10 cellular contexts compared by ENCODE assay signal in the genomic region with DNA sequence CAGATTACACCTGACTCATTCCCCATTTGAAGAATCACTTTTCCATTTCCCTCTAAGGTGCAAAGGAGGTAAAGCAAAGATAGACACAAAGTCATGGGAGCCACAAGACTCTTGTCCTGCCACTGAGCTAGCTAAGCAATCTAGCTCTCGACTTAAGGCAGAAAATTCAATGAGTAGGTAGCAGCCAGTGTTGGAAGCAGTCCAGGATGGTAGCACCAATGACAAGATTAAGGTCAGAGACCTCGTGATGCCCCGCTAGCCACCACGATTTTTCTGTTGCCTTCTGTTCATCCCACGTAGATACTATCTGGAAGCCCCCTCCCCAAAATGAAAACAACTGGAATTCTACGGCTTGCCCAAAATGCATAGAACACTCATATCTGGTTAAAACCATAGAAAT. TPM values are rescaled to one million over a fixed set of nuclear protein-coding genes. Genes with fewer than 3 reads are reported as not detected.
A peak's percentile ranks its signal among the peaks of the same experiment; 100 is the strongest.
DNase-seq lines count a peak whose midpoint lies in the region; ATAC-seq and TF ChIP-seq lines count a peak whose summit lies in the region.
"Had no signal": no experiment of that assay in that cellular context is flagged by ENCODE, and none has a peak within 500 bp of the region (broad histone marks: within the 10 kb centered on the region; RNA-seq: fewer than 3 reads in every experiment).

No MANE protein-coding gene starts in this region.

- H3K4me3 Mint-ChIP-seq in activated T-helper 2 cell treated with anti-CD3 and anti-CD28 coated beads, Interferon-gamma antibody, Interleukin-2, Interleukin-4, amounts not matched to agents 10 μg/mL and 5 μg/mL and 100 μg/mL, durations not matched to agents 14 hours and 24 hours and 36 hours (ENCODE audit: low read depth), result peak overlapping the region; percentile 88
- H3K4me3 Mint-ChIP-seq in memory B cell, result peak overlapping the region; percentile 92
- H3K4me3 Mint-ChIP-seq in chondrocyte (ENCODE audit: unreplicated experiment), result no peak overlapping the region

- H3K4me1 Mint-ChIP-seq in activated T-helper 2 cell treated with anti-CD3 and anti-CD28 coated beads, Interferon-gamma antibody, Interleukin-2, Interleukin-4, amounts not matched to agents 10 μg/mL and 5 μg/mL and 100 μg/mL, durations not matched to agents 14 hours and 24 hours and 36 hours (ENCODE audit: low read depth), result peaks cover 58% of the 10 kb centered on the region
- peaks cover 51% of the 10 kb centered on the region for H3K4me1 Mint-ChIP-seq in memory B cell
- H3K4me1 Mint-ChIP-seq in chondrocyte (ENCODE audit: low read depth), result peaks cover 26% of the 10 kb centered on the region

- H3K36me3 Mint-ChIP-seq in activated T-helper 2 cell treated with anti-CD3 and anti-CD28 coated beads, Interferon-gamma antibody, Interleukin-2, Interleukin-4, amounts not matched to agents 10 μg/mL and 5 μg/mL and 100 μg/mL, durations not matched to agents 14 hours and 24 hours and 36 hours (ENCODE audit: low read depth), result peaks cover 54% of the 10 kb centered on the region
- H3K36me3 Mint-ChIP-seq in memory B cell, result peaks cover 21% of the 10 kb centered on the region
- peaks cover 9% of the 10 kb centered on the region for H3K36me3 Mint-ChIP-seq in chondrocyte (ENCODE audit: low read depth)

- peaks cover 23% of the 10 kb centered on the region for H3K36me3 ChIP-seq in left ventricle myocardium inferior
- H3K36me3 ChIP-seq in right atrium auricular region, result peaks cover 19% of the 10 kb centered on the region
- H3K36me3 ChIP-seq in vagina, result peaks cover 0 to 15% of the 10 kb centered on the region in 2 donors

- H3K27ac ChIP-seq in left ventricle myocardium inferior (replicated peaks) (peak overlapping the region; percentile 92), right atrium auricular region (no peak overlapping the region), vagina (no peak overlapping the region)

- intact Hi-C loops in left ventricle myocardium inferior (cut with micrococcal nuclease) (no loop called here), vagina (cut with DNase I) (no loop called here)
- intact Hi-C loops in activated T-helper 2 cell treated with anti-CD3 and anti-CD28 coated beads, Interferon-gamma antibody, Interleukin-2, Interleukin-4, amounts not matched to agents 10 μg/mL and 5 μg/mL and 100 μg/mL, durations not matched to agents 14 hours and 24 hours and 36 hours (cut with micrococcal nuclease), result loop anchor here (2.0 to 10.0 kb wide), 2 partner anchors 16 to 216 kb away; a partner anchor contains a TSS

- no peak for ATAC-seq in memory B cell (ENCODE audit: low read depth)

- no peak for TF ChIP-seq CTCF in left ventricle myocardium inferior (IDR thresholded peaks at IDR 0.05; ENCODE audit: borderline replicate concordance)
- no peak for TF ChIP-seq CTCF in right atrium auricular region (IDR thresholded peaks at IDR 0.05)
- TF ChIP-seq CTCF in vagina (IDR thresholded peaks at IDR 0.05), result no peak
- no peak for TF ChIP-seq CTCF in chondrocyte (IDR thresholded peaks at IDR 0.05)

- H3K27me3 ChIP-seq in left ventricle myocardium inferior (ENCODE audit: low read depth) (no peaks in the 10 kb centered on the region), right atrium auricular region (no peaks in the 10 kb centered on the region), vagina (no peaks in the 10 kb centered on the region)

- no peaks in the 10 kb centered on the region for H3K27me3 Mint-ChIP-seq in activated T-helper 2 cell treated with anti-CD3 and anti-CD28 coated beads, Interferon-gamma antibody, Interleukin-2, Interleukin-4, amounts not matched to agents 10 μg/mL and 5 μg/mL and 100 μg/mL, durations not matched to agents 14 hours and 24 hours and 36 hours (ENCODE audit: low read depth)
- H3K27me3 Mint-ChIP-seq in memory B cell (no peaks in the 10 kb centered on the region), chondrocyte (ENCODE audit: low read depth) (no peaks in the 10 kb centered on the region)

- H3K27ac Mint-ChIP-seq in activated T-helper 2 cell treated with anti-CD3 and anti-CD28 coated beads, Interferon-gamma antibody, Interleukin-2, Interleukin-4, amounts not matched to agents 10 μg/mL and 5 μg/mL and 100 μg/mL, durations not matched to agents 14 hours and 24 hours and 36 hours, result peak overlapping the region; percentile 86
- H3K27ac Mint-ChIP-seq in memory B cell (peak overlapping the region; percentile 75), chondrocyte (ENCODE audit: unreplicated experiment) (no peak overlapping the region)

- no peaks in the 10 kb centered on the region for H3K9me3 ChIP-seq in left ventricle myocardium inferior (replicated peaks)
- H3K9me3 ChIP-seq in right atrium auricular region, result no peaks in the 10 kb centered on the region
- H3K9me3 ChIP-seq in vagina, result no peaks in the 10 kb centered on the region

- H3K4me3 ChIP-seq in left ventricle myocardium inferior (peak overlapping the region; percentile 81), right atrium auricular region (no peak overlapping the region), vagina (peak overlapping the region; percentile 61 to 73)

- H3K9me3 Mint-ChIP-seq in activated T-helper 2 cell treated with anti-CD3 and anti-CD28 coated beads, Interferon-gamma antibody, Interleukin-2, Interleukin-4, amounts not matched to agents 10 μg/mL and 5 μg/mL and 100 μg/mL, durations not matched to agents 14 hours and 24 hours and 36 hours, result no peaks in the 10 kb centered on the region
- no peaks in the 10 kb centered on the region for H3K9me3 Mint-ChIP-seq in memory B cell
- H3K9me3 Mint-ChIP-seq in chondrocyte (ENCODE audit: low read depth), result no peaks in the 10 kb centered on the region

- TF ChIP-seq POLR2A in vagina (IDR thresholded peaks at IDR 0.05), result no peak

- peaks cover 35% of the 10 kb centered on the region for H3K4me1 ChIP-seq in left ventricle myocardium inferior
- peaks cover 0 to 22% of the 10 kb centered on the region in 2 donors for H3K4me1 ChIP-seq in right atrium auricular region
- peaks cover 33% of the 10 kb centered on the region for H3K4me1 ChIP-seq in vagina

- no peak for DNase-seq in left ventricle myocardium inferior
- no peak for DNase-seq in right atrium auricular region (ENCODE audit: low spot score)
- no peak for DNase-seq in activated T-helper 2 cell treated with anti-CD3 and anti-CD28 coated beads, Interferon-gamma antibody, Interleukin-2, Interleukin-4, amounts not matched to agents 10 μg/mL and 5 μg/mL and 100 μg/mL, durations not matched to agents 14 hours and 24 hours and 36 hours (ENCODE audit: low spot score)
- no peak for DNase-seq in memory B cell (ENCODE audit: low spot score in 2 of 2)
- DNase-seq in vagina (ENCODE audit: extremely low spot score in 2 of 2), result no peak
- no peak for DNase-seq in nucleus accumbens (lab: John Stamatoyannopoulos, UW)
- no peak for DNase-seq in HK-2 (ENCODE audit: unreplicated experiment)
- no peak for DNase-seq in chondrocyte (ENCODE audit: low spot score)
- DNase-seq: NCI-H524; stimulated activated CD4-positive, alpha-beta T cell treated with anti-CD3 and anti-CD28 coated beads, Interleukin-4, amount 100 ng/mL, for 4 hours had no signal

RNA-seq across cellular contexts. Expression of a gene that starts 1.4 kb away (rescaled TPM):
- total RNA-seq in left ventricle myocardium inferior (4.2 TPM), right atrium auricular region (1 to 10 TPM; 1.7 to 3.6 TPM), vagina (12.5 TPM), chondrocyte (5.3 to 6.1 TPM (median 5.3 TPM) in 3 replicates)
- 38.7 and 40.7 TPM in 2 replicates for total RNA-seq in activated T-helper 2 cell treated with anti-CD3 and anti-CD28 coated beads, Interferon-gamma antibody, Interleukin-2, Interleukin-4, amounts not matched to agents 10 μg/mL and 5 μg/mL and 100 μg/mL, durations not matched to agents 14 hours and 24 hours and 36 hours

RNA-seq across cellular contexts. Expression of a gene that starts 17.2 kb away (rescaled TPM):
- 16.4 TPM for total RNA-seq in left ventricle myocardium inferior
- total RNA-seq in right atrium auricular region, result 10 to 100 TPM; 14.5 to 16.9 TPM
- total RNA-seq in activated T-helper 2 cell treated with anti-CD3 and anti-CD28 coated beads, Interferon-gamma antibody, Interleukin-2, Interleukin-4, amounts not matched to agents 10 μg/mL and 5 μg/mL and 100 μg/mL, durations not matched to agents 14 hours and 24 hours and 36 hours, result 30.9 and 37.4 TPM in 2 replicates
- 21.1 TPM for total RNA-seq in vagina
- total RNA-seq in chondrocyte, result 4.6 to 12.3 TPM (median 5.2 TPM) in 3 replicates

RNA-seq across cellular contexts. Expression of a gene that starts 24.0 kb away (rescaled TPM):
- total RNA-seq in left ventricle myocardium inferior, result 235 TPM
- total RNA-seq in right atrium auricular region, result 100 to 1,000 TPM in 1 of 2 donors, 10 to 100 TPM in 1; 87.7 to 104 TPM
- total RNA-seq in activated T-helper 2 cell treated with anti-CD3 and anti-CD28 coated beads, Interferon-gamma antibody, Interleukin-2, Interleukin-4, amounts not matched to agents 10 μg/mL and 5 μg/mL and 100 μg/mL, durations not matched to agents 14 hours and 24 hours and 36 hours, result 262 and 283 TPM in 2 replicates
- 23.1 TPM for total RNA-seq in vagina
- total RNA-seq in chondrocyte, result 169 to 201 TPM (median 170 TPM) in 3 replicates

RNA-seq across cellular contexts. Expression of a gene that starts 24.3 kb away (rescaled TPM):
- total RNA-seq in left ventricle myocardium inferior, result 0.16 TPM
- total RNA-seq in right atrium auricular region, result 1 to 10 TPM in 1 of 2 donors, not detected in 1; 1.1 TPM
- 23.3 and 25.9 TPM in 2 replicates for total RNA-seq in activated T-helper 2 cell treated with anti-CD3 and anti-CD28 coated beads, Interferon-gamma antibody, Interleukin-2, Interleukin-4, amounts not matched to agents 10 μg/mL and 5 μg/mL and 100 μg/mL, durations not matched to agents 14 hours and 24 hours and 36 hours
- total RNA-seq in vagina, result 1.2 TPM
- total RNA-seq in chondrocyte, result not detected in 3 replicates

RNA-seq across cellular contexts. Expression of a gene that starts 24.8 kb away (rescaled TPM):
- 9.2 TPM for total RNA-seq in left ventricle myocardium inferior
- 10 to 100 TPM; 11.6 to 53.5 TPM for total RNA-seq in right atrium auricular region
- total RNA-seq in activated T-helper 2 cell treated with anti-CD3 and anti-CD28 coated beads, Interferon-gamma antibody, Interleukin-2, Interleukin-4, amounts not matched to agents 10 μg/mL and 5 μg/mL and 100 μg/mL, durations not matched to agents 14 hours and 24 hours and 36 hours, result 114 and 120 TPM in 2 replicates
- 25.5 TPM for total RNA-seq in vagina
- total RNA-seq in chondrocyte, result 23.0 to 27.7 TPM (median 25.0 TPM) in 3 replicates

Comparison
In these comparisons a context has a peak if more than half of its experiments do, and no peak if none do; other contexts are left out.
1. H3K4me3 ChIP-seq: peak in left ventricle myocardium inferior (single experiment) and vagina (2 of 2); none in right atrium auricular region (0 of 2).